Comparison of ENCODE assay signal across 1 cellular context in genomic region chr19:4385291-4386037, GRCh38.
A peak's percentile ranks its signal among the peaks of the same experiment; 100 is the strongest.
TF ChIP-seq lines count a peak whose summit lies in the region.

No MANE protein-coding gene starts in this region.

TF ChIP-seq in HepG2, 621 proteins besides CTCF, POLR2A, EP300 and RAD21 (continued from another document and continues in another):
- TF ChIP-seq ZNF687 (CRISPR knock-in tag; IDR thresholded peaks at IDR 0.05), result peak; percentile 58
- TF ChIP-seq HOXA9 (CRISPR knock-in tag; IDR thresholded peaks at IDR 0.05; ENCODE audit: borderline replicate concordance), result no peak
- peak; percentile 28; the same call in 1 of the 2 replicates for TF ChIP-seq ZNF879 (CRISPR knock-in tag; IDR thresholded peaks at IDR 0.05)
- TF ChIP-seq CSRNP2 (CRISPR knock-in tag; conservative IDR thresholded peaks at IDR 0.05; ENCODE audit: low read depth), result no peak
- no peak for TF ChIP-seq CCAR2 (optimal IDR thresholded peaks at IDR 0.05; ENCODE audit: low read depth, low read length)
- TF ChIP-seq ZBTB7A (CRISPR knock-in tag; IDR thresholded peaks at IDR 0.05), result peak; percentile 71; the same call in 1 of the 2 replicates
- no peak for TF ChIP-seq REPIN1 (CRISPR knock-in tag; IDR thresholded peaks at IDR 0.05; ENCODE audit: borderline replicate concordance, low read depth)
- no peak for TF ChIP-seq ZMAT3 (CRISPR knock-in tag; conservative IDR thresholded peaks at IDR 0.05)
- no peak for TF ChIP-seq NAIF1 (CRISPR knock-in tag; IDR thresholded peaks at IDR 0.05; ENCODE audit: borderline replicate concordance)
- TF ChIP-seq SP4 (CRISPR knock-in tag; IDR thresholded peaks at IDR 0.05), result peak; percentile 48; the same call in 1 of the 2 replicates
- TF ChIP-seq ZMAT5 (CRISPR knock-in tag; IDR thresholded peaks at IDR 0.05; ENCODE audit: borderline replicate concordance, low read depth), result no peak
- no peak for TF ChIP-seq SIN3A (IDR thresholded peaks at IDR 0.05; ENCODE audit: borderline replicate concordance, low read depth, low read length)
- TF ChIP-seq YY1 (IDR thresholded peaks at IDR 0.05; ENCODE audit: insufficient read depth, insufficient replicate concordance, low read depth, low read length), result no peak
- TF ChIP-seq ZNF282 (IDR thresholded peaks at IDR 0.05; ENCODE audit: partially characterized antibody), result no peak
- no peak for TF ChIP-seq TOPORS (CRISPR knock-in tag; IDR thresholded peaks at IDR 0.05)
- no peak for TF ChIP-seq ZNF557 (CRISPR knock-in tag; IDR thresholded peaks at IDR 0.05)
- TF ChIP-seq USF2 (IDR thresholded peaks at IDR 0.05; ENCODE audit: low read depth, low read length), result no peak
- TF ChIP-seq USF2 (CRISPR knock-in tag; IDR thresholded peaks at IDR 0.05; ENCODE audit: borderline replicate concordance), result no peak
- no peak for TF ChIP-seq SRF (IDR thresholded peaks at IDR 0.05; ENCODE audit: low read depth, low read length)
- TF ChIP-seq PHF8 (CRISPR knock-in tag; IDR thresholded peaks at IDR 0.05), result no peak
- no peak for TF ChIP-seq ZNF292 (CRISPR knock-in tag; IDR thresholded peaks at IDR 0.05; ENCODE audit: borderline replicate concordance, low read depth)
- TF ChIP-seq CAMTA2 (CRISPR knock-in tag; IDR thresholded peaks at IDR 0.05; ENCODE audit: borderline replicate concordance), result no peak
- TF ChIP-seq CBX5 (CRISPR knock-in tag; IDR thresholded peaks at IDR 0.05; ENCODE audit: borderline replicate concordance), result no peak
- no peak for TF ChIP-seq NFIC (IDR thresholded peaks at IDR 0.05; ENCODE audit: low read length)
- TF ChIP-seq SNRNP70 (IDR thresholded peaks at IDR 0.05; ENCODE audit: low read depth, low read length), result no peak
- no peak for TF ChIP-seq MAZ (IDR thresholded peaks at IDR 0.05; ENCODE audit: borderline replicate concordance, low read depth, low read length)
- TF ChIP-seq MAZ (CRISPR knock-in tag; IDR thresholded peaks at IDR 0.05; ENCODE audit: low read depth), result 0 out of 2 replicates have a peak, but pooled peaks have one; percentile 40
- no peak for TF ChIP-seq ZKSCAN1 (IDR thresholded peaks at IDR 0.05; ENCODE audit: low read length)
- no peak for TF ChIP-seq ZMYM2 (CRISPR knock-in tag; IDR thresholded peaks at IDR 0.05)
- no peak for TF ChIP-seq ZBTB1 (CRISPR knock-in tag; IDR thresholded peaks at IDR 0.05; ENCODE audit: borderline replicate concordance)
- no peak for TF ChIP-seq BRF2 (CRISPR knock-in tag; IDR thresholded peaks at IDR 0.05)
- no peak for TF ChIP-seq MXD1 (CRISPR knock-in tag; IDR thresholded peaks at IDR 0.05)
- TF ChIP-seq HNF4G (IDR thresholded peaks at IDR 0.05; ENCODE audit: borderline replicate concordance, low read depth, low read length), result peak; percentile 82
- peak; percentile 52; the same call in 1 of the 2 replicates for TF ChIP-seq HNF4G (CRISPR knock-in tag; IDR thresholded peaks at IDR 0.05; ENCODE audit: borderline replicate concordance, low read depth)
- no peak for TF ChIP-seq MBNL3 (CRISPR knock-in tag; conservative IDR thresholded peaks at IDR 0.05)
- no peak for TF ChIP-seq WIZ (CRISPR knock-in tag; IDR thresholded peaks at IDR 0.05)
- no peak for TF ChIP-seq ZNF432 (CRISPR knock-in tag; IDR thresholded peaks at IDR 0.05; ENCODE audit: borderline replicate concordance)
- no peak for TF ChIP-seq TCF12 (IDR thresholded peaks at IDR 0.05)
- TF ChIP-seq TCF12 (CRISPR knock-in tag; IDR thresholded peaks at IDR 0.05), result no peak
- no peak for TF ChIP-seq SP140L (CRISPR knock-in tag; IDR thresholded peaks at IDR 0.05; ENCODE audit: borderline replicate concordance)
- TF ChIP-seq HHEX (CRISPR knock-in tag; IDR thresholded peaks at IDR 0.05), result no peak
- no peak for TF ChIP-seq SRSF9 (IDR thresholded peaks at IDR 0.05; ENCODE audit: borderline replicate concordance, insufficient read depth, low read depth, low read length, poor library complexity, severe bottlenecking)
- TF ChIP-seq ATF3 (CRISPR knock-in tag; IDR thresholded peaks at IDR 0.05), result no peak
- TF ChIP-seq KMT2A (CRISPR knock-in tag; IDR thresholded peaks at IDR 0.05), result no peak
- no peak for TF ChIP-seq TRIM22 (IDR thresholded peaks at IDR 0.05)
- TF ChIP-seq ATF5 (CRISPR knock-in tag; IDR thresholded peaks at IDR 0.05; ENCODE audit: low read depth), result no peak
- peak; percentile 13; the same call in 1 of the 2 replicates for TF ChIP-seq ZFP91 (CRISPR knock-in tag; IDR thresholded peaks at IDR 0.05; ENCODE audit: borderline replicate concordance)
- no peak for TF ChIP-seq ZSCAN29 (CRISPR knock-in tag; conservative IDR thresholded peaks at IDR 0.05)
- no peak for TF ChIP-seq PCBP1 (IDR thresholded peaks at IDR 0.05; ENCODE audit: borderline replicate concordance, low read depth, low read length)
- TF ChIP-seq ZNF564 (CRISPR knock-in tag; IDR thresholded peaks at IDR 0.05), result no peak
- no peak for TF ChIP-seq NFATC3 (CRISPR knock-in tag; IDR thresholded peaks at IDR 0.05)
- no peak for TF ChIP-seq ZNF670 (CRISPR knock-in tag; IDR thresholded peaks at IDR 0.05; ENCODE audit: borderline replicate concordance)
- peak; percentile 47; the same call in 1 of the 2 replicates for TF ChIP-seq CEBPG (CRISPR knock-in tag; IDR thresholded peaks at IDR 0.05)
- no peak for TF ChIP-seq ZNF747 (CRISPR knock-in tag; IDR thresholded peaks at IDR 0.05; ENCODE audit: borderline replicate concordance)
- no peak for TF ChIP-seq MYC (CRISPR knock-in tag; IDR thresholded peaks at IDR 0.05; ENCODE audit: borderline replicate concordance)
- no peak for TF ChIP-seq RARG (CRISPR knock-in tag; IDR thresholded peaks at IDR 0.05; ENCODE audit: low read depth)
- no peak for TF ChIP-seq ZNF33A (CRISPR knock-in tag; IDR thresholded peaks at IDR 0.05; ENCODE audit: borderline replicate concordance)
- no peak for TF ChIP-seq TCF7 (IDR thresholded peaks at IDR 0.05; ENCODE audit: low read depth)
- 0 out of 2 replicates have a peak, but pooled peaks have one; percentile 23 for TF ChIP-seq TBX2 (CRISPR knock-in tag; IDR thresholded peaks at IDR 0.05; ENCODE audit: borderline replicate concordance)
